In genomic region chr7:127914693-127915092, GRCh38 we compare ENCODE assay signal across 31 cellular contexts.
"Had no signal": no experiment of that assay in that cellular context is flagged by ENCODE, and none has a peak within 500 bp of the region (broad histone marks: within the 10 kb centered on the region; RNA-seq: fewer than 3 reads in every experiment).

No MANE protein-coding gene starts in this region.

- H3K4me1 ChIP-seq: ascending aorta had no signal

- H3K9me3 ChIP-seq: ascending aorta had no signal

- DNase-seq: activated CD4-positive, alpha-beta memory T cell treated with anti-CD3 and anti-CD28 coated beads for 36 hours; activated CD4-positive, alpha-beta T cell treated with anti-CD3 and anti-CD28 coated beads for 1 hour; activated CD4-positive, alpha-beta T cell treated with anti-CD3 and anti-CD28 coated beads for 36 hours; activated CD4-positive, alpha-beta T cell treated with anti-CD3 and anti-CD28 coated beads for 48 hours; activated CD4-positive, alpha-beta T cell treated with anti-CD3 and anti-CD28 coated beads, Interleukin-2, amount 10 ng/mL, durations not matched to agents 7 days and 5 days; activated CD4-positive, alpha-beta T cell treated with anti-CD3 and anti-CD28 coated beads, Interleukin-2, amount 50 U/mL, for 4 hours; activated CD4-positive, CD25-positive, alpha-beta regulatory T cell; activated CD8-positive, alpha-beta memory T cell treated with anti-CD3 and anti-CD28 coated beads, Interleukin-2, amount 50 U/mL, for 4 hours; activated CD8-positive, alpha-beta T cell treated with anti-CD3 and anti-CD28 coated beads for 36 hours; activated effector memory CD4-positive, alpha-beta T cell treated with Interleukin-2 at 50 U/mL for 16 hours; activated gamma-delta T cell; activated naive CD4-positive, alpha-beta T cell treated with anti-CD3 and anti-CD28 coated beads, Interleukin-2, amount 10 ng/mL, durations not matched to agents 7 days and 5 days; activated naive CD4-positive, alpha-beta T cell treated with Interleukin-2 at 50 U/mL for 16 hours; activated naive CD8-positive, alpha-beta T cell treated with anti-CD3 and anti-CD28 coated beads, Interleukin-2, amount 10 ng/mL, durations not matched to agents 7 days and 5 days; activated naive CD8-positive, alpha-beta T cell treated with anti-CD3 and anti-CD28 coated beads, Interleukin-2, amount 50 U/mL, for 24 hours; activated T-cell treated with anti-CD3 and anti-CD28 coated beads for 4 hours; activated T-cell treated with anti-CD3 and anti-CD28 coated beads, Interleukin-2, amount 50 U/mL, for 1 hour; activated T-cell treated with anti-CD3 and anti-CD28 coated beads, Interleukin-2, amount 50 U/mL, for 4 hours; amygdala; anterior cingulate cortex; caudate nucleus; cerebellar nuclear complex; T-helper 2 cell; T-helper 9 cell; WERI-Rb-1 had no signal

- H3K27me3 ChIP-seq: ascending aorta, cardiac muscle cell had no signal

- H3K4me3 ChIP-seq: ascending aorta, cardiac muscle cell had no signal

- H3K27ac ChIP-seq: ascending aorta, cardiac muscle cell, WERI-Rb-1 had no signal

- ATAC-seq: activated CD4-positive, alpha-beta T cell treated with anti-CD3 and anti-CD28 coated beads for 36 hours; activated CD4-positive, CD25-positive, alpha-beta regulatory T cell treated with anti-CD3 and anti-CD28 coated beads, Interleukin-2, amount 50 U/mL, for 24 hours; activated CD8-positive, alpha-beta T cell treated with anti-CD3 and anti-CD28 coated beads for 36 hours; activated naive CD8-positive, alpha-beta T cell treated with anti-CD3 and anti-CD28 coated beads, Interleukin-2, amount 50 U/mL, for 24 hours; activated T-cell treated with anti-CD3 and anti-CD28 coated beads, Interleukin-2, amount 50 U/mL, for 4 hours; WTC11 had no signal

- H3K36me3 ChIP-seq: ascending aorta, cardiac muscle cell, WERI-Rb-1 had no signal

- FAIRE-seq: bronchial epithelial cell, TTC549 had no signal
